Comparison of ENCODE assay signal across 21 cellular contexts in genomic region chr2:36137612-36138011, GRCh38.
"Had no signal": no experiment of that assay in that cellular context is flagged by ENCODE, and none has a peak within 500 bp of the region (broad histone marks: within the 10 kb centered on the region; RNA-seq: fewer than 3 reads in every experiment).

No MANE protein-coding gene starts in this region.

- H3K27ac ChIP-seq: adrenal gland, ascending aorta, brain microvascular endothelial cell, gastroesophageal sphincter, pancreas, psoas muscle, right atrium auricular region, upper lobe of right lung had no signal

- H3K27me3 Mint-ChIP-seq: activated naive CD4-positive, alpha-beta T cell treated with anti-CD3 and anti-CD28 coated beads, Interleukin-2, amount 50 U/mL, for 24 hours had no signal

- H3K4me3 Mint-ChIP-seq: activated naive CD4-positive, alpha-beta T cell treated with anti-CD3 and anti-CD28 coated beads, Interleukin-2, amount 50 U/mL, for 24 hours; endodermal cell; nephron had no signal

- ATAC-seq: gastroesophageal sphincter; pancreas; psoas muscle; stimulated activated naive CD8-positive, alpha-beta T cell treated with anti-CD3 and anti-CD28 coated beads, Interleukin-15, Interleukin-2, amounts not matched to agents 100 U/mL and 50 U/mL, for 24 hours; upper lobe of right lung had no signal

- H3K4me1 ChIP-seq: adrenal gland, ascending aorta, gastroesophageal sphincter, pancreas, psoas muscle, right atrium auricular region, upper lobe of right lung had no signal

- H3K36me3 Mint-ChIP-seq: activated naive CD4-positive, alpha-beta T cell treated with anti-CD3 and anti-CD28 coated beads, Interleukin-2, amount 50 U/mL, for 24 hours had no signal

- DNase-seq: activated CD4-positive, alpha-beta T cell treated with anti-CD3 and anti-CD28 coated beads for 1 hour; activated CD4-positive, alpha-beta T cell treated with anti-CD3 and anti-CD28 coated beads, Interleukin-2, amount 50 U/mL, for 4 hours; activated gamma-delta T cell treated with Interleukin-2 at 50 U/mL for 16 hours; activated T-cell treated with anti-CD3 and anti-CD28 coated beads for 4 hours; adrenal gland; brain microvascular endothelial cell; central memory CD4-positive, alpha-beta T cell; endodermal cell; head of caudate nucleus; hypothalamus; midbrain; pancreas; psoas muscle; stimulated activated CD4-positive, alpha-beta T cell treated with anti-CD3 and anti-CD28 coated beads, Interleukin-4, amount 100 ng/mL, for 24 hours; stimulated activated naive CD8-positive, alpha-beta T cell treated with anti-CD3 and anti-CD28 coated beads, Interleukin-15, Interleukin-2, amounts not matched to agents 100 U/mL and 50 U/mL, for 24 hours; upper lobe of right lung had no signal

- H3K9me3 ChIP-seq: adrenal gland, gastroesophageal sphincter, pancreas, psoas muscle, right atrium auricular region, upper lobe of right lung had no signal

- H3K9me3 Mint-ChIP-seq: activated naive CD4-positive, alpha-beta T cell treated with anti-CD3 and anti-CD28 coated beads, Interleukin-2, amount 50 U/mL, for 24 hours; endodermal cell had no signal

- H3K4me3 ChIP-seq: adrenal gland, ascending aorta, gastroesophageal sphincter, pancreas, psoas muscle, right atrium auricular region, upper lobe of right lung had no signal

- H3K27ac Mint-ChIP-seq: endodermal cell, nephron had no signal

- H3K27me3 ChIP-seq: adrenal gland, ascending aorta, brain microvascular endothelial cell, gastroesophageal sphincter, pancreas, right atrium auricular region, upper lobe of right lung had no signal

- H3K36me3 ChIP-seq: adrenal gland, ascending aorta, brain microvascular endothelial cell, gastroesophageal sphincter, pancreas, right atrium auricular region, upper lobe of right lung had no signal
